In genomic region chr12:26022043-26022442, GRCh38 we compare ENCODE assay signal across 22 cellular contexts.
"Had no signal": no experiment of that assay in that cellular context is flagged by ENCODE, and none has a peak within 500 bp of the region (broad histone marks: within the 10 kb centered on the region; RNA-seq: fewer than 3 reads in every experiment).

No MANE protein-coding gene starts in this region.

- H3K4me1 ChIP-seq: SJSA1 had no signal

- H3K27me3 ChIP-seq: SJSA1 had no signal

- H3K4me3 Mint-ChIP-seq: IgD-negative memory B cell had no signal

- H3K36me3 Mint-ChIP-seq: IgD-negative memory B cell had no signal

- H3K4me1 Mint-ChIP-seq: IgD-negative memory B cell had no signal

- H3K36me3 ChIP-seq: SJSA1 had no signal

- ATAC-seq: HepG2, K562 had no signal

- H3K4me3 ChIP-seq: K562, SJSA1, SK-N-MC had no signal

- H3K9me3 ChIP-seq: SJSA1 had no signal

- H3K27ac ChIP-seq: KMS-11, RWPE1, SJSA1, SK-N-MC had no signal

- H3K27ac Mint-ChIP-seq: IgD-negative memory B cell had no signal

- DNase-seq: Kasumi-1, MM.1S, NCI-H1092 treated with DMSO at 0.1 percent for 48 hours, NCI-H1436, NCI-H187, NCI-H2029, NCI-H2081 treated with DMSO at 0.1 percent for 48 hours, NCI-H2171, NCI-H226, NCI-H446, NCI-H510A, NCI-H524 treated with DMSO at 0.1 percent for 48 hours, NCI-H69, NCI-H774, SIG-M5 had no signal
